In genomic region chr7:116675812-116676355, GRCh38 we compare ENCODE assay signal across 14 cellular contexts. TPM values are rescaled to one million over a fixed set of nuclear protein-coding genes. Genes with fewer than 3 reads are reported as not detected.
DNase-seq lines count a peak whose midpoint lies in the region; ATAC-seq and TF ChIP-seq lines count a peak whose summit lies in the region.
"Had no signal": no experiment of that assay in that cellular context is flagged by ENCODE, and none has a peak within 500 bp of the region (broad histone marks: within the 10 kb centered on the region; RNA-seq: fewer than 3 reads in every experiment).

No MANE protein-coding gene starts in this region.

- no peaks in the 10 kb centered on the region for H3K9me2 ChIP-seq in PC-9 (ENCODE audit: insufficient read depth)

- intact Hi-C loops in PC-9 (cut with micrococcal nuclease; ENCODE audit: unreplicated experiment): loop anchor here (1.0 kb wide), 1 partner anchor 104 kb away; no protein-coding TSS in a partner anchor
- intact Hi-C loops in gastrocnemius medialis (cut with DNase I; ENCODE audit: low total_unique reads): loop anchor here (10.0 kb wide), 1 partner anchor 279 kb away; the partner anchor contains the start of gene ST7
- intact Hi-C loops in activated CD8-positive, alpha-beta T cell treated with anti-CD3 and anti-CD28 coated beads for 36 hours (cut with micrococcal nuclease): loop anchor here (10.0 kb wide), 1 partner anchor 109 kb away; no protein-coding TSS in a partner anchor
- intact Hi-C loops in left ventricle myocardium superior (cut with micrococcal nuclease): no loop called here

- H3K27ac Mint-ChIP-seq in CD8-positive, alpha-beta memory T cell: no peak overlapping the region
- H3K27ac Mint-ChIP-seq in activated CD8-positive, alpha-beta T cell treated with anti-CD3 and anti-CD28 coated beads for 36 hours: no peak overlapping the region
- H3K27ac Mint-ChIP-seq: CD14-positive monocyte; CD8-positive, alpha-beta T cell had no signal

- no TSS peak for BruUV-seq in PC-9 (replicated peaks; lab: Mats Ljungman, UMichigan)

- H3K9me3 ChIP-seq in HEK293 (ENCODE audit: control insufficient read depth, insufficient read depth, low read depth, low read length) (no peaks in the 10 kb centered on the region), PC-9 (ENCODE audit: insufficient read depth, low read depth) (peaks cover 7% of the 10 kb centered on the region), gastrocnemius medialis (no peaks in the 10 kb centered on the region)
- H3K9me3 ChIP-seq in CD8-positive, alpha-beta memory T cell (ENCODE audit: low read length): no peaks in the 10 kb centered on the region
- H3K9me3 ChIP-seq: Caco-2 had no signal

- in situ Hi-C loops in gastrocnemius medialis (cut with MboI; ENCODE audit: low sequenced_read_pairs in 4 of 4): no loop called here

- no peaks in the 10 kb centered on the region for H3K9me3 Mint-ChIP-seq in CD8-positive, alpha-beta memory T cell
- H3K9me3 Mint-ChIP-seq in activated CD8-positive, alpha-beta T cell treated with anti-CD3 and anti-CD28 coated beads for 36 hours: no peaks in the 10 kb centered on the region
- H3K9me3 Mint-ChIP-seq: CD8-positive, alpha-beta T cell had no signal

- peaks cover 12 to 49% of the 10 kb centered on the region in 2 donors for H3K27me3 Mint-ChIP-seq in CD8-positive, alpha-beta memory T cell
- H3K27me3 Mint-ChIP-seq in activated CD8-positive, alpha-beta T cell treated with anti-CD3 and anti-CD28 coated beads for 36 hours: peaks cover 41% of the 10 kb centered on the region

- no peaks in the 10 kb centered on the region for H3K36me3 Mint-ChIP-seq in CD8-positive, alpha-beta memory T cell
- H3K36me3 Mint-ChIP-seq in activated CD8-positive, alpha-beta T cell treated with anti-CD3 and anti-CD28 coated beads for 36 hours (ENCODE audit: low read depth): no peaks in the 10 kb centered on the region
- H3K36me3 Mint-ChIP-seq: CD8-positive, alpha-beta T cell had no signal

- DNase-seq in PC-9: no peak
- no peak for DNase-seq in epithelial cell of proximal tubule (ENCODE audit: low read depth)
- no peak for DNase-seq in gastrocnemius medialis
- no peak for DNase-seq in CD8-positive, alpha-beta memory T cell
- no peak for DNase-seq in activated CD8-positive, alpha-beta T cell treated with anti-CD3 and anti-CD28 coated beads for 36 hours
- DNase-seq in left ventricle myocardium superior: no peak
- DNase-seq: Caco-2; CD8-positive, alpha-beta T cell; GM23248 had no signal

- H3F3A ChIP-seq in PC-9 (ENCODE audit: insufficient read depth, low read depth): peaks cover 18% of the 10 kb centered on the region

- ATAC-seq in gastrocnemius medialis: no peak
- ATAC-seq in activated CD8-positive, alpha-beta T cell treated with anti-CD3 and anti-CD28 coated beads for 36 hours: no peak
- no peak for ATAC-seq in GM19455 (IDR thresholded peaks at IDR 0.05; ENCODE audit: unreplicated experiment)
- ATAC-seq in left ventricle myocardium superior: no peak
- ATAC-seq: CD8-positive, alpha-beta T cell; GM12878; HepG2 had no signal

- CTCF ChIA-PET in HEK293 (lab: Yijun Ruan, JAX): interaction anchor here (0.6 to 1.2 kb wide), 4 partner anchors 95 to 132 kb away, joined by 3 to 6 read pairs (median 5); no protein-coding TSS in a partner anchor
- CTCF ChIA-PET in PC-9 (lab: Charles Lee): no interaction called here
- CTCF ChIA-PET in CD8-positive, alpha-beta memory T cell (lab: Charles Lee): no interaction called here
- CTCF ChIA-PET in activated CD8-positive, alpha-beta T cell treated with anti-CD3 and anti-CD28 coated beads for 36 hours (lab: Charles Lee): no interaction called here

- peaks cover 3 to 14% (median 12%) of the 10 kb centered on the region in 3 donors for H3K4me1 Mint-ChIP-seq in CD8-positive, alpha-beta memory T cell
- H3K4me1 Mint-ChIP-seq in activated CD8-positive, alpha-beta T cell treated with anti-CD3 and anti-CD28 coated beads for 36 hours (ENCODE audit: low read depth): peaks cover 13% of the 10 kb centered on the region

- TF ChIP-seq CTCF in HEK293 (tag by site-specific recombination; IDR thresholded peaks at IDR 0.05): no peak
- TF ChIP-seq CTCF in PC-9 (conservative IDR thresholded peaks at IDR 0.05): no peak
- TF ChIP-seq CTCF in epithelial cell of proximal tubule (conservative IDR thresholded peaks at IDR 0.05; ENCODE audit: low read depth, low read length): no peak
- TF ChIP-seq CTCF in gastrocnemius medialis (IDR thresholded peaks at IDR 0.05 in 4 of 5, conservative IDR thresholded peaks at IDR 0.05 in 1 of 5): no peak
- no peak for TF ChIP-seq CTCF in activated CD8-positive, alpha-beta T cell treated with anti-CD3 and anti-CD28 coated beads for 36 hours (IDR thresholded peaks at IDR 0.05)

- H3K36me3 ChIP-seq in HEK293 (ENCODE audit: control insufficient read depth in 2 of 2, insufficient read depth in 1 of 2, low read length in 2 of 2) (no peaks in the 10 kb centered on the region), PC-9 (ENCODE audit: low read depth) (no peaks in the 10 kb centered on the region), gastrocnemius medialis (no peaks in the 10 kb centered on the region)
- no peaks in the 10 kb centered on the region for H3K36me3 ChIP-seq in CD8-positive, alpha-beta memory T cell (ENCODE audit: insufficient read depth, low read length)

- H3K27me3 ChIP-seq in PC-9 (ENCODE audit: insufficient read depth, low read depth) (no peaks in the 10 kb centered on the region), gastrocnemius medialis (no peaks in the 10 kb centered on the region)
- H3K27me3 ChIP-seq in CD8-positive, alpha-beta memory T cell (ENCODE audit: insufficient read depth, low read length, poor library complexity, severe bottlenecking): no peaks in the 10 kb centered on the region

- peaks cover 84% of the 10 kb centered on the region for H3K79me2 ChIP-seq in PC-9 (ENCODE audit: low read depth)

- TF ChIP-seq POLR2A in gastrocnemius medialis (IDR thresholded peaks at IDR 0.05): no peak

- H3K4me3 ChIP-seq in HEK293 (ENCODE audit: low read depth, low read length) (no peak overlapping the region), PC-9 (no peak overlapping the region), epithelial cell of proximal tubule (ENCODE audit: low read depth, low read length) (peak overlapping the region; percentile 78), gastrocnemius medialis (no peak overlapping the region)
- H3K4me3 ChIP-seq in CD8-positive, alpha-beta memory T cell (ENCODE audit: low read length): no peak overlapping the region
- H3K4me3 ChIP-seq: GM12878 had no signal

- H3K4me1 ChIP-seq in HEK293 (ENCODE audit: control insufficient read depth, insufficient read depth, low read length) (peaks cover 18% of the 10 kb centered on the region; the same call in 1 of the 2 replicates), PC-9 (replicated peaks; ENCODE audit: insufficient read depth) (peaks cover 37% of the 10 kb centered on the region), gastrocnemius medialis (peaks cover 48 to 55% of the 10 kb centered on the region in 2 donors)
- no peaks in the 10 kb centered on the region for H3K4me1 ChIP-seq in CD8-positive, alpha-beta memory T cell (ENCODE audit: insufficient read depth, low read length)

- H4K20me1 ChIP-seq in PC-9 (ENCODE audit: insufficient read depth): no peaks in the 10 kb centered on the region; the same call in 1 of the 2 replicates

- H3K4me2 ChIP-seq in PC-9: peak overlapping the region; percentile 91; the same call in 1 of the 2 replicates

- no peak overlapping the region for H2AFZ ChIP-seq in PC-9
- H2AFZ ChIP-seq: GM23248 had no signal

- POLR2A ChIA-PET in HEK293 (lab: Yijun Ruan, JAX) (no interaction called here), PC-9 (lab: Charles Lee; ENCODE audit: unreplicated experiment) (interaction anchor here (0.5 to 1.1 kb wide), 6 partner anchors 71 to 496 kb away, joined by 3 to 4 read pairs (median 3); no protein-coding TSS in a partner anchor)
- POLR2A ChIA-PET in CD8-positive, alpha-beta memory T cell (lab: Charles Lee): no interaction called here
- POLR2A ChIA-PET in activated CD8-positive, alpha-beta T cell treated with anti-CD3 and anti-CD28 coated beads for 36 hours (lab: Charles Lee): no interaction called here

- H3K27ac ChIP-seq in HEK293 (ENCODE audit: extremely low read depth, low read depth, low read length): no peak overlapping the region
- peak overlapping the region; percentile 68; the same call in 1 of the 2 replicates for H3K27ac ChIP-seq in PC-9
- peak overlapping the region; percentile 6 to 96 (median 96) for H3K27ac ChIP-seq in gastrocnemius medialis
- no peak overlapping the region for H3K27ac ChIP-seq in CD8-positive, alpha-beta memory T cell (ENCODE audit: low read depth, low read length)
- H3K27ac ChIP-seq: GM23248 had no signal

- H3K4me3 Mint-ChIP-seq in CD8-positive, alpha-beta memory T cell: no peak overlapping the region
- H3K4me3 Mint-ChIP-seq in activated CD8-positive, alpha-beta T cell treated with anti-CD3 and anti-CD28 coated beads for 36 hours: no peak overlapping the region
- H3K4me3 Mint-ChIP-seq: CD8-positive, alpha-beta T cell had no signal

TF ChIP-seq in HEK293, 187 proteins besides CTCF, POLR2A, EP300 and RAD21 (continues in another document):
- TF ChIP-seq ZNF514 (tag by site-specific recombination; IDR thresholded peaks at IDR 0.05): no peak
- no peak for TF ChIP-seq ZBTB7A (tag by site-specific recombination; IDR thresholded peaks at IDR 0.05; ENCODE audit: low read depth)
- TF ChIP-seq BCL11B (tag by site-specific recombination; IDR thresholded peaks at IDR 0.05; ENCODE audit: low read depth): 0 out of 2 replicates have a peak, but pooled peaks have one; percentile 43
- TF ChIP-seq SCRT2 (tag by site-specific recombination; IDR thresholded peaks at IDR 0.05): no peak
- TF ChIP-seq ZNF214 (tag by site-specific recombination; IDR thresholded peaks at IDR 0.05; ENCODE audit: borderline replicate concordance): no peak
- TF ChIP-seq SP7 (tag by site-specific recombination; IDR thresholded peaks at IDR 0.05): no peak
- TF ChIP-seq ZNF585B (tag by site-specific recombination; IDR thresholded peaks at IDR 0.05): no peak
- no peak for TF ChIP-seq ZFP37 (tag by site-specific recombination; IDR thresholded peaks at IDR 0.05)
- TF ChIP-seq OVOL3 (tag by site-specific recombination; IDR thresholded peaks at IDR 0.05): 0 out of 2 replicates have a peak, but pooled peaks have one; percentile 33
- no peak for TF ChIP-seq ZNF138 (tag by site-specific recombination; IDR thresholded peaks at IDR 0.05; ENCODE audit: borderline replicate concordance)

RNA-seq across cellular contexts. Expression of gene MET, which starts 3.9 kb away (rescaled TPM):
- 237 and 287 TPM in 2 replicates for total RNA-seq in PC-9 (2021)
- total RNA-seq in epithelial cell of proximal tubule: 155 and 164 TPM in 2 replicates
- 10 to 100 TPM; 15.9 to 36.8 (median 28.7) TPM for total RNA-seq in gastrocnemius medialis
- 1 to 10 TPM; 3.1 to 4.3 TPM for total RNA-seq in CD8-positive, alpha-beta memory T cell
- not detected for polyA plus RNA-seq in CD8-positive, alpha-beta memory T cell
- under 1 TPM; 0.16 to 0.27 TPM for total RNA-seq in activated CD8-positive, alpha-beta T cell treated with anti-CD3 and anti-CD28 coated beads for 36 hours
- 20.0 TPM for total RNA-seq in left ventricle myocardium superior
- total RNA-seq: CD8-positive, alpha-beta T cell had no signal
- polyA plus RNA-seq: CD14-positive monocyte had no signal

Comparison
In these comparisons a context has a peak if more than half of its experiments do, and no peak if none do; other contexts are left out.
1. H3K27ac ChIP-seq: peak in PC-9 (single experiment) and gastrocnemius medialis (4 of 4); none in HEK293 (single experiment) and CD8-positive, alpha-beta memory T cell (single experiment).